In genomic region chr1:246711548-246712003, GRCh38 we compare ENCODE assay signal across 26 cellular contexts.
"Had no signal": no experiment of that assay in that cellular context is flagged by ENCODE, and none has a peak within 500 bp of the region (broad histone marks: within the 10 kb centered on the region; RNA-seq: fewer than 3 reads in every experiment).

No MANE protein-coding gene starts in this region.

- H3K4me1 Mint-ChIP-seq: nephron; stimulated activated naive B cell treated with anti-CD40 and anti-IgM and Interleukin-4, amounts not matched to agents 10 μg/mL and 1 μg/mL and 100 μg/mL, for 72 hours had no signal

- DNase-seq: hippocampal formation; kidney glomerular epithelial cell; left cardiac atrium; left lung; lower lobe of right lung; mammary epithelial cell; mesenchymal stem cell; naive thymus-derived CD8-positive, alpha-beta T cell; ovary; stimulated activated CD4-positive, alpha-beta T cell treated with anti-CD3 and anti-CD28 coated beads, Interleukin-1b, Interleukin-23, amount 100 ng/mL, for 48 hours; stimulated activated CD4-positive, alpha-beta T cell treated with anti-CD3 and anti-CD28 coated beads, Interleukin-2, amount 100 ng/mL, for 48 hours; stimulated activated CD4-positive, alpha-beta T cell treated with anti-CD3 and anti-CD28 coated beads, Interleukin-4, amount 100 ng/mL, for 4 hours; stimulated activated CD8-positive, alpha-beta memory T cell treated with anti-CD3 and anti-CD28 coated beads, Interleukin-4, amount 100 ng/mL, for 48 hours; stimulated activated naive B cell treated with anti-CD40 and anti-IgM and Interleukin-4, amounts not matched to agents 10 μg/mL and 1 μg/mL and 100 μg/mL, for 72 hours; stimulated activated naive CD8-positive, alpha-beta T cell treated with anti-CD3 and anti-CD28 coated beads, Interleukin-15, Interleukin-2, amounts not matched to agents 100 U/mL and 50 U/mL, for 24 hours; stomach; testis; thyroid gland; transverse colon; upper lobe of left lung had no signal

- ATAC-seq: left cardiac atrium; left lung; lower lobe of right lung; naive thymus-derived CD8-positive, alpha-beta T cell; stimulated activated naive B cell treated with anti-CD40 and anti-IgM and Interleukin-4, amounts not matched to agents 10 μg/mL and 1 μg/mL and 100 μg/mL, for 72 hours; stimulated activated naive CD8-positive, alpha-beta T cell treated with anti-CD3 and anti-CD28 coated beads, Interleukin-15, Interleukin-2, amounts not matched to agents 100 U/mL and 50 U/mL, for 24 hours had no signal

- H3K4me2 ChIP-seq: smooth muscle cell had no signal

- H3K4me3 ChIP-seq: left lung, lower lobe of right lung, ovary, right atrium auricular region, right lobe of liver, smooth muscle cell, stomach, testis, thyroid gland, transverse colon, upper lobe of left lung, vagina had no signal

- H3K27me3 ChIP-seq: left lung, ovary, right atrium auricular region, right lobe of liver, testis, thyroid gland, transverse colon, upper lobe of left lung, vagina had no signal

- H3K9me3 ChIP-seq: lower lobe of right lung, ovary, right atrium auricular region, right lobe of liver, testis, thyroid gland, transverse colon, upper lobe of left lung, vagina had no signal

- H3K36me3 ChIP-seq: left lung, lower lobe of right lung, ovary, right atrium auricular region, right lobe of liver, stomach, thyroid gland, transverse colon, upper lobe of left lung, vagina had no signal

- H3K4me1 ChIP-seq: lower lobe of right lung, right atrium auricular region, testis, thyroid gland, upper lobe of left lung, vagina had no signal

- H3K27ac Mint-ChIP-seq: nephron; progenitor cell of endocrine pancreas; stimulated activated naive B cell treated with anti-CD40 and anti-IgM and Interleukin-4, amounts not matched to agents 10 μg/mL and 1 μg/mL and 100 μg/mL, for 72 hours had no signal

- H3K27ac ChIP-seq: left lung, lower lobe of right lung, ovary, right atrium auricular region, stomach, testis, thyroid gland, transverse colon, upper lobe of left lung, vagina had no signal

- H3K4me3 Mint-ChIP-seq: naive thymus-derived CD8-positive, alpha-beta T cell; nephron; stimulated activated naive B cell treated with anti-CD40 and anti-IgM and Interleukin-4, amounts not matched to agents 10 μg/mL and 1 μg/mL and 100 μg/mL, for 72 hours had no signal
